Comparison of ENCODE assay signal across 1 cellular context in the genomic region with DNA sequence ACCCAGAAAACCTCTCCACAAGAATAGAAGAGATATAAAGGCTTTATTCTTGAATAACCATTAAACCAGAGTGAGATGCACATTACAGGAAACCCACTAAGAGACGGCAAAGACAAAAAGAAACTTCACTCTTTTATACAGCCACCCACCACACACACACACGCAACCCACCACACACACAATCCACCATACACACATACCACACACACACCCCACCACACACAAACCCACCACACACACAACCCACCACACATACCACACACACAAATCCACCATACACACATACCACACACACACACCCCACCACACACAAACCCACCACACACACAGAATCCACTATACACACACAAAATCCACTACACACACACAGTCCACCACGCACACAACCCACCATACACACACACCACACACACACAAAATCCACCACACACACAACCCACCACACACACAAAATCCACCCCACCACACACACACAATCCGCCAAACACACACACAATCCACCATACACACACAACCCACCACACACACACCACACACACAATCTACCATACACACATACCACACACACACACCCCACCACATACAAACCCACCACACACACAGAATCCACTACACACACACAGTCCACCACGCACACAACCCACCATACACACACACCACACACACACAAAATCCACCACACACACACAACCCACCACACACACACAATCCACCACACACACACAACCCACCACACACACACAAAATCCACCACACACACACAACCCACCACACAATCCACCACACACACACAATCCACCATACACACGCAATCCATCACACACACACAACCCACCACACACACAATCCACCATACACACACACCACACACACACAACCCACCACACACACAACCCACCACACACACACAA.
TF ChIP-seq lines count a peak whose summit lies in the region.

No MANE protein-coding gene starts in this region.

TF ChIP-seq in GM12891, 5 proteins besides CTCF, POLR2A, EP300 and RAD21:
- TF ChIP-seq TAF1 (IDR thresholded peaks at IDR 0.05; ENCODE audit: low read depth, low read length) (no peak), SPI1 (IDR thresholded peaks at IDR 0.05; ENCODE audit: low read depth, low read length) (no peak)
